ENCODE assay signal across 8 cellular contexts in the genomic region with DNA sequence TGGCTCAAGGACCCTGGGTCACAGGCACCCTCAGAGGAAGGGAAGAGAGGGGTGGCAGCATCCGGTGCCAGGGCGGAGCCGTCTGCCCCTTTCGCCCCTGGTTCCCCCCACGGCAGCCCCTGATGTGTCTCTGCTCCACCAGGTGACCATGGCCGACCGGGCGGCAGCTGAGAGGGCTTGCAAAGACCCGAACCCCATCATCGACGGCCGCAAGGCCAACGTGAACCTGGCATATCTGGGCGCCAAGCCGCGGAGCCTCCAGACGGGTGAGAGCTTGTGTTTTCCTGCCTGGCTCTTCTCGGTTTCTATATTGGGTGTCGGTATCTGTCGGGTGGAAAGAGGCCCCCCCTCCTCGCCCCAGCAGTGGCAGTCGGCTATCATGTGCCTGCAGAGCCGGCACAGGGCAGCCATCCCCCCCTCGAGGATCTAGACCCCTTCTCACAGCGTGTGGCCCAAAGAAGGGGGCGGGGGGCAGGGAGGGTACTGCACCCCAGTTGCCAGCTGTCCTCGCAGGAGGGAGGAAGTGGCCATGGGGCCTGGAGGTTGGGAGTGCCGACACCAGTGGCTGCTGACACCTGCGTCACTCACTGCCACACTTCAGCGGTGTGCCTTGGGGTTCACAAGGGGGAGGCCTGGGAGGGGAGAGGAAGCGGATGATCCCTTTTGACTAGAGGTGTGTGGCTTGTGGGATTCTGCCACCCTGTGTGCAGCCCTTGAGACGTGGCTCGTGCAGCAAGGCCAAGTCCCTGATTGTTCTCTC. TPM values are rescaled to one million over a fixed set of nuclear protein-coding genes. Genes with fewer than 3 reads are reported as not detected.
DNase-seq lines count a peak whose midpoint lies in the region; ATAC-seq and TF ChIP-seq lines count a peak whose summit lies in the region.

No MANE protein-coding gene starts in this region.

- peaks cover 58% of the 10 kb centered on the region for H4K20me1 ChIP-seq in OCI-LY3 (ENCODE audit: insufficient read depth, low read length)

- ATAC-seq in GM18909 (IDR thresholded peaks at IDR 0.05; ENCODE audit: poor library complexity, unreplicated experiment) (peak; percentile 28), heart left ventricle (peak; percentile 45 to 77 (median 58)), GM21723 (IDR thresholded peaks at IDR 0.05; ENCODE audit: unreplicated experiment) (no peak), GM19452 (IDR thresholded peaks at IDR 0.05; ENCODE audit: unreplicated experiment) (no peak)

- H3K36me3 ChIP-seq in OCI-LY3 (replicated peaks; ENCODE audit: low read depth, low read length) (peaks cover 58% of the 10 kb centered on the region), heart left ventricle (peaks cover 0 to 42% (median 13%) of the 10 kb centered on the region in 9 donors)

- H3K4me1 ChIP-seq in OCI-LY3 (ENCODE audit: low read length) (peaks cover 71% of the 10 kb centered on the region), heart left ventricle (peaks cover 12 to 86% (median 67%) of the 10 kb centered on the region in 12 donors)

- H3K79me2 ChIP-seq in OCI-LY3 (ENCODE audit: low read length): peaks cover 64% of the 10 kb centered on the region

- peak in 1 of 2 donors; percentile 56 for TF ChIP-seq POLR2A in heart left ventricle (IDR thresholded peaks at IDR 0.05)

- intact Hi-C loops in heart left ventricle (cut with DNase I): loop anchor here in 4 of 10 donors (2.0 to 10.0 kb wide), 4 partner anchors 45 to 322 kb away; a partner anchor contains a TSS

- DNase-seq in activated effector memory CD4-positive, alpha-beta T cell treated with anti-CD3 and anti-CD28 coated beads, Interleukin-2, amount 50 U/mL, for 16 hours: peak; percentile 90
- DNase-seq in heart left ventricle: peak; percentile 75 to 82 (median 79)
- DNase-seq in superior temporal gyrus (ENCODE audit: extremely low spot score): no peak

- H3K4me3 ChIP-seq in OCI-LY3 (ENCODE audit: low read length): peak overlapping the region; percentile 88
- peak overlapping the region; percentile 28 to 94 (median 74) for H3K4me3 ChIP-seq in heart left ventricle
- H3K4me3 ChIP-seq in skin epidermis: peak overlapping the region; percentile 40 to 74 (median 63)

- H3K9ac ChIP-seq in OCI-LY3 (ENCODE audit: low read length): peak overlapping the region; percentile 96

- H2AFZ ChIP-seq in OCI-LY3 (ENCODE audit: low read depth, low read length): no peak overlapping the region

- peak overlapping the region; percentile 78 for H3K27ac ChIP-seq in OCI-LY3 (ENCODE audit: low read length)
- peak overlapping the region; percentile 80 to 97 (median 90) for H3K27ac ChIP-seq in heart left ventricle
- peak overlapping the region in 19 of 21 experiments; percentile 3 to 92 (median 65) for H3K27ac ChIP-seq in skin epidermis

- WGBS in heart left ventricle, 4 donors: 28 to 52% (median 34%) methylated on average over 29 to 33 of the region's 33 CpGs

- no peak for TF ChIP-seq CTCF in OCI-LY3 (IDR thresholded peaks at IDR 0.05; ENCODE audit: low read depth, low read length)
- TF ChIP-seq CTCF in heart left ventricle (IDR thresholded peaks at IDR 0.05): no peak

- H3K27me3 ChIP-seq in OCI-LY3 (ENCODE audit: low read depth, low read length) (no peaks in the 10 kb centered on the region), heart left ventricle (no peaks in the 10 kb centered on the region)

- H3K9me3 ChIP-seq in OCI-LY3 (ENCODE audit: insufficient read depth, low read length): no peaks in the 10 kb centered on the region
- H3K9me3 ChIP-seq in heart left ventricle: no peaks in the 10 kb centered on the region

- H3K4me2 ChIP-seq in OCI-LY3 (ENCODE audit: low read length): peak overlapping the region; percentile 99

RNA-seq across cellular contexts. Expression of a gene that starts 1.5 kb away (rescaled TPM):
- total RNA-seq in heart left ventricle: 10 to 100 TPM; 45.6 to 97.9 (median 62.3) TPM
- 100 to 1,000 TPM in 1 of 2 donors, 10 to 100 TPM in 1; 68.5 to 112 TPM for polyA plus RNA-seq in heart left ventricle

RNA-seq across cellular contexts. Expression of a gene that starts 41.6 kb away (rescaled TPM):
- 10 to 100 TPM; 12.9 to 18.6 (median 15.5) TPM for total RNA-seq in heart left ventricle
- polyA plus RNA-seq in heart left ventricle: 10 to 100 TPM in 1 of 2 donors, 1 to 10 TPM in 1; 7.5 to 26.8 TPM

Comparison
In these comparisons a context has a peak if more than half of its experiments do, and no peak if none do; other contexts are left out.
1. ATAC-seq: peak in GM18909 (single experiment) and heart left ventricle (4 of 4); none in GM21723 (single experiment) and GM19452 (single experiment).
2. Peak in every context shown above with its lines, with median percentiles within 50 percentile points of each other: H3K27ac ChIP-seq and H3K4me3 ChIP-seq.